In genomic region chr1:157966034-157966671, GRCh38 we compare ENCODE assay signal across 1 cellular context.
TF ChIP-seq lines count a peak whose summit lies in the region.

No MANE protein-coding gene starts in this region.

TF ChIP-seq in A549, 52 proteins besides CTCF, POLR2A, EP300 and RAD21 (continued from another document):
- TF ChIP-seq MAX (IDR thresholded peaks at IDR 0.05) (peak; percentile 46; the same call in 1 of the 2 replicates), EHF (CRISPR knock-in tag; IDR thresholded peaks at IDR 0.05) (no peak), JUNB (IDR thresholded peaks at IDR 0.05) (peak; percentile 61; the same call in 1 of the 2 replicates), PHF8 (IDR thresholded peaks at IDR 0.05; ENCODE audit: borderline replicate concordance, low read depth) (no peak), HMGXB4 (CRISPR knock-in tag; IDR thresholded peaks at IDR 0.05; ENCODE audit: borderline replicate concordance) (no peak), GATA3 (IDR thresholded peaks at IDR 0.05; ENCODE audit: borderline replicate concordance) (peak; percentile 65; the same call in 1 of the 2 replicates), FOSL2 (IDR thresholded peaks at IDR 0.05) (peak; percentile 34; the same call in 1 of the 2 replicates), FOSL2 (CRISPR knock-in tag; IDR thresholded peaks at IDR 0.05) (peak; percentile 54), CHD4 (IDR thresholded peaks at IDR 0.05; ENCODE audit: borderline replicate concordance) (no peak), MAFK (IDR thresholded peaks at IDR 0.05; ENCODE audit: partially characterized antibody) (no peak), JUN (IDR thresholded peaks at IDR 0.05) (peak in 1 of 2 experiments; percentile 63; a peak in 2 of 5 replicates), CBX8 (IDR thresholded peaks at IDR 0.05) (no peak)
